ENCODE assay signal across 8 cellular contexts in the genomic region with DNA sequence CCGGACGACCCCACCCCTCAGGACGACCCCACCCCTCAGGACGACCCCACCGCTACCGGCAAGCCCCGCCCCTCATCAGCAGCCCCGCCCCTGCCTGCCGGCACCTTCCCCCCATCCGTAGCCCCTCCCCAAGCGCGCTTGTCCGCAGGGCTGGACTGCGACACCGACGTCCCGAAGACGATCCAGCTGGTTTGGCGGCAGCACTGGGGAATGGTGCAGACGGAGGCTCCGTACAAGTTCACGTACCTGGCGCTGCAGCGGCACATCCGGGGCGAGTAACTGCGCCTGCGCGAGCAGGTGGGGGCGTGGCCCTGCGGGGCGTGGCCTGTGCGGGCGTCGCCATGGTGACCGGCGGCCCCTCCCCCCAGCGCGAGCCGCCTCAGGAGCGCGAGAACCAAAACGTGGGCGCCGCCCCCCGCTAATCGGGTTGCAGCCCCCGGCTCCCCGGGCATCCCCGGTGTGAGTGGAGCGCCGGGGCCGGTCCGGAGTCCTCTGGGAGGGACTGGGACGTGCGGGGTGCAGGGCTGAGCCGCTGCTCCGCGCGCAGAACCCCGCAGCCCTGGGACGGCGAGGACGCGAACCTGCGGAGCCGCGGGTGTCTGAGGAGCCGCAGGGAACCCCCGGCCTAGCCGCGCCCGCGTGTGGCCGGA. TPM values are rescaled to one million over a fixed set of nuclear protein-coding genes. Genes with fewer than 3 reads are reported as not detected.
A peak's percentile ranks its signal among the peaks of the same experiment; 100 is the strongest.
DNase-seq lines count a peak whose midpoint lies in the region; ATAC-seq and TF ChIP-seq lines count a peak whose summit lies in the region.

No MANE protein-coding gene starts in this region.

- intact Hi-C loops in heart right ventricle (cut with DNase I) (loop anchor here in 4 of 10 donors (5.0 to 10.0 kb wide), 4 partner anchors 37 to 192 kb away; a partner anchor contains a TSS), psoas muscle (cut with DNase I) (no loop called here)

- TF ChIP-seq CTCF in BJ (IDR thresholded peaks at IDR 0.05; ENCODE audit: insufficient read depth, low read depth, low read length) (no peak), heart right ventricle (IDR thresholded peaks at IDR 0.05) (no peak), psoas muscle (IDR thresholded peaks at IDR 0.05) (no peak)

- peak overlapping the region; percentile 62 to 92 (median 82) for H3K4me3 Mint-ChIP-seq in IgD-negative memory B cell
- H3K4me3 Mint-ChIP-seq in activated naive CD8-positive, alpha-beta T cell = peak overlapping the region; percentile 69

- no peaks in the 10 kb centered on the region for H3K36me3 Mint-ChIP-seq in IgD-negative memory B cell
- no peaks in the 10 kb centered on the region for H3K36me3 Mint-ChIP-seq in activated naive CD8-positive, alpha-beta T cell

- ATAC-seq in SK-N-SH treated with all-trans-retinoic acid at 6 μM for 48 hours (peak; percentile 48), heart right ventricle (peak; percentile 45 to 72 (median 58)), psoas muscle (peak; percentile 58 to 84 (median 74))

- H3K36me3 ChIP-seq in BJ (ENCODE audit: control insufficient read depth, insufficient read depth, low read length) (no peaks in the 10 kb centered on the region), heart right ventricle (no peaks in the 10 kb centered on the region), psoas muscle (ENCODE audit: insufficient read depth in 1 of 2, low read depth in 1 of 2) (no peaks in the 10 kb centered on the region), urinary bladder (ENCODE audit: insufficient read depth) (no peaks in the 10 kb centered on the region)

- no peak for DNase-seq in BJ (ENCODE audit: low read depth)
- DNase-seq in GM19238 (ENCODE audit: insufficient read length, low spot score) = peak; percentile 98
- peak; percentile 38 to 77 for DNase-seq in heart right ventricle
- peak; percentile 62 to 82 for DNase-seq in psoas muscle

- H3K9me3 ChIP-seq in heart right ventricle (no peaks in the 10 kb centered on the region), psoas muscle (no peaks in the 10 kb centered on the region)

- CTCF ChIA-PET in BJ (lab: Yijun Ruan, JAX) = interaction anchor here (0.9 to 2.5 kb wide), 5 partner anchors 8 to 86 kb away, joined by 3 to 6 read pairs (median 4); no protein-coding TSS in a partner anchor

- H3K4me3 ChIP-seq in BJ (ENCODE audit: low read depth, low read length) (peak overlapping the region; percentile 51), heart right ventricle (peak overlapping the region in 9 of 10 donors; percentile 35 to 57 (median 47)), psoas muscle (peak overlapping the region; percentile 60), urinary bladder (ENCODE audit: low read depth, low read length) (peak overlapping the region; percentile 42)

- H3K27ac ChIP-seq in heart right ventricle = no peak overlapping the region
- H3K27ac ChIP-seq in psoas muscle = no peak overlapping the region
- peak overlapping the region; percentile 53 for H3K27ac ChIP-seq in urinary bladder (ENCODE audit: low read depth)

- WGBS in heart right ventricle, 2 donors = 1 to 3% methylated on average over 62 to 75 of the region's 75 CpGs
- 2 to 5% (median 3%) methylated on average over 52 to 75 of the region's 75 CpGs for WGBS in psoas muscle, 3 donors
- 4% methylated on average over 74 of the region's 75 CpGs for WGBS in urinary bladder

- H3K27me3 Mint-ChIP-seq in IgD-negative memory B cell = peaks cover under 1% of the 10 kb centered on the region
- no peaks in the 10 kb centered on the region for H3K27me3 Mint-ChIP-seq in activated naive CD8-positive, alpha-beta T cell

- no peaks in the 10 kb centered on the region for H3K27me3 ChIP-seq in BJ (ENCODE audit: control insufficient read depth, insufficient read depth, low read length)
- H3K27me3 ChIP-seq in heart right ventricle = peaks cover 26 to 76% (median 66%) of the 10 kb centered on the region in 7 donors
- H3K27me3 ChIP-seq in psoas muscle (ENCODE audit: insufficient read depth in 3 of 3, low read length in 2 of 3) = peaks cover 0 to 89% (median 25%) of the 10 kb centered on the region in 3 donors

- H3K4me1 ChIP-seq in heart right ventricle (peaks cover 4 to 23% (median 15%) of the 10 kb centered on the region in 9 donors), psoas muscle (peaks cover 3% of the 10 kb centered on the region), urinary bladder (ENCODE audit: insufficient read depth) (no peaks in the 10 kb centered on the region)

- H3K9me3 Mint-ChIP-seq in IgD-negative memory B cell = no peaks in the 10 kb centered on the region
- H3K9me3 Mint-ChIP-seq in activated naive CD8-positive, alpha-beta T cell (ENCODE audit: low read depth) = no peaks in the 10 kb centered on the region

- POLR2A ChIA-PET in BJ (lab: Charles Lee) = no interaction called here

- H3K27ac Mint-ChIP-seq in IgD-negative memory B cell = peak overlapping the region in 2 of 3 donors; percentile 76 to 83
- H3K27ac Mint-ChIP-seq in activated naive CD8-positive, alpha-beta T cell = no peak overlapping the region

- H3K4me1 Mint-ChIP-seq in IgD-negative memory B cell = peaks cover 4 to 12% (median 8%) of the 10 kb centered on the region in 3 donors
- H3K4me1 Mint-ChIP-seq in activated naive CD8-positive, alpha-beta T cell (ENCODE audit: low read depth) = peaks cover 9% of the 10 kb centered on the region

TF ChIP-seq in SK-N-SH treated with all-trans-retinoic acid at 6 μM for 48 hours, 23 proteins besides CTCF, POLR2A, EP300 and RAD21:
- TF ChIP-seq, protein P1, sequence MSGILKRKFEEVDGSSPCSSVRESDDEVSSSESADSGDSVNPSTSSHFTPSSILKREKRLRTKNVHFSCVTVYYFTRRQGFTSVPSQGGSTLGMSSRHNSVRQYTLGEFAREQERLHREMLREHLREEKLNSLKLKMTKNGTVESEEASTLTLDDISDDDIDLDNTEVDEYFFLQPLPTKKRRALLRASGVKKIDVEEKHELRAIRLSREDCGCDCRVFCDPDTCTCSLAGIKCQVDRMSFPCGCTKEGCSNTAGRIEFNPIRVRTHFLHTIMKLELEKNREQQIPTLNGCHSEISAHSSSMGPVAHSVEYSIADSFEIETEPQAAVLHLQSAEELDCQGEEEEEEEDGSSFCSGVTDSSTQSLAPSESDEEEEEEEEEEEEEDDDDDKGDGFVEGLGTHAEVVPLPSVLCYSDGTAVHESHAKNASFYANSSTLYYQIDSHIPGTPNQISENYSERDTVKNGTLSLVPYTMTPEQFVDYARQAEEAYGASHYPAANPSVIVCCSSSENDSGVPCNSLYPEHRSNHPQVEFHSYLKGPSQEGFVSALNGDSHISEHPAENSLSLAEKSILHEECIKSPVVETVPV (CRISPR knock-in tag; IDR thresholded peaks at IDR 0.05) = no peak
- TF ChIP-seq ZFP3 (CRISPR knock-in tag; IDR thresholded peaks at IDR 0.05) (no peak), TCF4 (CRISPR knock-in tag; IDR thresholded peaks at IDR 0.05; ENCODE audit: borderline replicate concordance) (no peak), OSR1 (CRISPR knock-in tag; IDR thresholded peaks at IDR 0.05) (no peak)

RNA-seq across cellular contexts. Expression of a gene that starts 4.9 kb away (rescaled TPM):
- not detected in 2 replicates for polyA plus RNA-seq in BJ (2011; rRNA removed)
- not detected in 2 replicates for polyA minus RNA-seq in BJ (2011; rRNA and poly(A)+ RNA removed)
- polyA plus RNA-seq in IgD-negative memory B cell = not detected
- not detected for total RNA-seq in heart right ventricle
- not detected for polyA plus RNA-seq in heart right ventricle
- not detected for total RNA-seq in psoas muscle
- not detected for polyA plus RNA-seq in psoas muscle
- 2.7 TPM for total RNA-seq in urinary bladder
- polyA plus RNA-seq in urinary bladder = 0.73 TPM

RNA-seq across cellular contexts. Expression of a gene that starts 46.7 kb away (rescaled TPM):
- polyA plus RNA-seq in BJ (2011; rRNA removed) = 4.3 and 8.9 TPM in 2 replicates
- polyA minus RNA-seq in BJ (2011; rRNA and poly(A)+ RNA removed) = 1.6 and 1.8 TPM in 2 replicates
- polyA plus RNA-seq in IgD-negative memory B cell = 7.9 TPM
- 1 to 10 TPM; 2.9 to 6.0 (median 3.5) TPM for total RNA-seq in heart right ventricle
- polyA plus RNA-seq in heart right ventricle = 10 to 100 TPM in 1 of 2 donors, 1 to 10 TPM in 1; 7.1 to 14.0 TPM
- 1 to 10 TPM; 1.5 to 3.5 (median 2.6) TPM for total RNA-seq in psoas muscle
- polyA plus RNA-seq in psoas muscle = 1 to 10 TPM; 4.1 to 6.7 (median 4.3) TPM
- 7.1 TPM for total RNA-seq in urinary bladder
- 12.6 TPM for polyA plus RNA-seq in urinary bladder

RNA-seq across cellular contexts. Expression of a gene that starts 49.3 kb away (rescaled TPM):
- polyA plus RNA-seq in BJ (2011; rRNA removed) (32.7 and 41.2 TPM in 2 replicates), IgD-negative memory B cell (0.05 TPM), heart right ventricle (10 to 100 TPM; 11.5 to 30.7 TPM), psoas muscle (1 to 10 TPM; 1.3 to 3.0 (median 1.4) TPM), urinary bladder (38.7 TPM)
- 20.4 and 22.9 TPM in 2 replicates for polyA minus RNA-seq in BJ (2011; rRNA and poly(A)+ RNA removed)
- total RNA-seq in heart right ventricle (10 to 100 TPM; 12.7 to 33.9 (median 18.3) TPM), psoas muscle (1 to 10 TPM; 3.4 to 5.4 (median 4.6) TPM), urinary bladder (43.3 TPM)

RNA-seq across cellular contexts. Expression of a gene that starts 55.9 kb away (rescaled TPM):
- polyA plus RNA-seq in BJ (2011; rRNA removed) = 73.0 and 86.8 TPM in 2 replicates
- 8.7 and 9.7 TPM in 2 replicates for polyA minus RNA-seq in BJ (2011; rRNA and poly(A)+ RNA removed)
- 191 TPM for polyA plus RNA-seq in IgD-negative memory B cell
- total RNA-seq in heart right ventricle = 100 to 1,000 TPM in 1 of 10 donors, 10 to 100 TPM in 8, 1 to 10 TPM in 1; 9.8 to 169 (median 20.9) TPM
- 100 to 1,000 TPM in 1 of 2 donors, 10 to 100 TPM in 1; 51.7 to 186 TPM for polyA plus RNA-seq in heart right ventricle
- total RNA-seq in psoas muscle = 10 to 100 TPM in 1 of 4 donors, 1 to 10 TPM in 3; 2.9 to 12.4 (median 8.1) TPM
- 10 to 100 TPM; 13.3 to 22.1 (median 17.1) TPM for polyA plus RNA-seq in psoas muscle
- 41.8 TPM for total RNA-seq in urinary bladder
- 75.7 TPM for polyA plus RNA-seq in urinary bladder
